In the genomic region with DNA sequence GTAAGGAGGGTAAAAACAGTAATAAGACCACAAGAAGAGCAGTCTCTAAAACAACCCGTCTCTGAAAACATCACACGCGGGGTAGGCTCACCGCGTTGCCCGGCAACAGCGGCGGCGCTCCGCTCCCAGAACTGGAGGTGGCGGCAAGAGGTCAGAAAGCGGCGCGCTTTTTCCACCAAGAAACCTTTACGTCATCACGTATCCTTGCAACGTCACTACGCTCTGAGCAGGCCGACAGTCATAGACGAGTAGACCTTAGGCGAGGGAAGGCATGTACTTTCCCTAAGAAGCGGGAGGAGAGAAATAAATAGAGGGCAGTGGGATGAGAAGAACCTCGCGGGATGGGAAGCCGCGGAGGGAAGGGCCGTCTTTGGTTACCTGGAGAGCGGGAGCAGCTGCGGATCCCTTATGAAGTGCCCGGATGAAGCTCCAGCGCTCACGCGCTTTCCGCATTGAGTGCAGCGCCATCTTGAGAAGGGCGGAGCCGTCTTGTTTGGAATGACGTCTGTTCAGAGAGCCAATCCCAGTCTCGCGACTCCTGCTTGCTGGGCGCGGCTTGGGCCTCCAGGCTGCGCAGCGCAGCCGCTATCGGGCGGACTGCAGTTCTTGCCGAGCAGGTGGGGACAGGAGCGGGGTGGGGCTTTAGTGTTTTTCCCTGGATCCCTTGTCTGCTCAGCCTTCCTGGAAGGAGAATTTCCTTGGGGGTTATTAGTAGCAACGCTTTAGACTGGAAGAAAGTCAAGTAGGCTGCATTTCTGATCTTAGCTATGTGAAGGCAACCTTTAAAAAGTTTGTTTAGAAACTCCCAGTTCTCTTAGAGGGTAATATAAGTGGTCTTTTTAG, we compare ENCODE assay signal across 8 cellular contexts. TPM values are rescaled to one million over a fixed set of nuclear protein-coding genes. Genes with fewer than 3 reads are reported as not detected.
DNase-seq lines count a peak whose midpoint lies in the region; ATAC-seq and TF ChIP-seq lines count a peak whose summit lies in the region.

A gene (minus strand): TSS at position 477 of the 843 bp plus-strand sequence. CDS start 9 bp downstream, at position 468.

- intact Hi-C loops in right cardiac atrium (cut with DNase I), result no loop called here
- intact Hi-C loops in uterus (cut with DNase I; ENCODE audit: low total_unique reads), result no loop called here

- TF ChIP-seq CTCF in uterus (IDR thresholded peaks at IDR 0.05), result peak in 1 of 4 experiments; percentile 12

- peaks cover 2% of the 10 kb centered on the region for H3K4me1 ChIP-seq in right cardiac atrium (ENCODE audit: control insufficient read depth, insufficient read depth, low read length)
- H3K4me1 ChIP-seq in uterus, result peaks cover 0 to 8% of the 10 kb centered on the region in 2 donors

- peak; percentile 94 for ATAC-seq in GM18502 (IDR thresholded peaks at IDR 0.05; ENCODE audit: poor library complexity, unreplicated experiment)
- peak; percentile 92 for ATAC-seq in HG02943 (IDR thresholded peaks at IDR 0.05; ENCODE audit: low read depth, unreplicated experiment)
- peak; percentile 99 to 100 for ATAC-seq in right cardiac atrium

- H3K27me3 ChIP-seq in right cardiac atrium (ENCODE audit: control insufficient read depth, insufficient read depth) (no peaks in the 10 kb centered on the region), uterus (no peaks in the 10 kb centered on the region)

- no peaks in the 10 kb centered on the region for H3K9me3 ChIP-seq in right cardiac atrium (ENCODE audit: control insufficient read depth, low read length)
- no peaks in the 10 kb centered on the region for H3K9me3 ChIP-seq in uterus

- H3K27ac ChIP-seq in right cardiac atrium (ENCODE audit: low read length) (peak within 1 kb of the TSS; percentile 100), uterus (peak within 1 kb of the TSS; percentile 99)

- DNase-seq in NCI-H187 (lab: John Stamatoyannopoulos, UW) (peak; percentile 96 to 100), T-helper 2 cell (peak; percentile 72 to 99 (median 89)), anterior cingulate cortex (lab: John Stamatoyannopoulos, UW) (peak; percentile 86 to 99 (median 95)), right cardiac atrium (peak; percentile 95 to 97 (median 97)), pulmonary artery endothelial cell (ENCODE audit: low read depth, low spot score) (peak; percentile 93), uterus (peak; percentile 94 to 97)

- peak within 1 kb of the TSS; percentile 90 for H3K4me3 ChIP-seq in right cardiac atrium (ENCODE audit: low read length)
- H3K4me3 ChIP-seq in uterus, result peak within 1 kb of the TSS; percentile 67 to 78

- WGBS in right cardiac atrium, result under 1% methylated on average over 50 of the region's 50 CpGs

- TF ChIP-seq POLR2A in uterus (IDR thresholded peaks at IDR 0.05), result peak; percentile 54 to 73

- H3K36me3 ChIP-seq in uterus, result no peaks in the 10 kb centered on the region

RNA-seq across cellular contexts. Expression of the gene that starts here (rescaled TPM):
- 10 to 100 TPM in 3 of 4 donors, 1 to 10 TPM in 1; 9.9 to 12.8 (median 11.1) TPM for total RNA-seq in right cardiac atrium
- polyA plus RNA-seq in right cardiac atrium, result 5.2 TPM
- total RNA-seq in pulmonary artery endothelial cell, result 16.4 and 22.3 TPM in 2 replicates
- 10 to 100 TPM; 13.5 to 22.6 (median 18.5) TPM for total RNA-seq in uterus

Comparison
In these comparisons a context has a peak if more than half of its experiments do, and no peak if none do; other contexts are left out.
1. Peak in every context shown above with its lines: DNase-seq, ATAC-seq, H3K4me3 ChIP-seq and H3K27ac ChIP-seq.